ENCODE assay signal across 19 cellular contexts in genomic region chr20:32429343-32429742, GRCh38.
"Had no signal": no experiment of that assay in that cellular context is flagged by ENCODE, and none has a peak within 500 bp of the region (broad histone marks: within the 10 kb centered on the region; RNA-seq: fewer than 3 reads in every experiment).

No MANE protein-coding gene starts in this region.

- H3K9me3 ChIP-seq: colonic mucosa, spleen, upper lobe of right lung had no signal

- H3K4me1 ChIP-seq: colonic mucosa, upper lobe of right lung had no signal

- H3K27ac Mint-ChIP-seq: activated B cell treated with CpG ODN at 0.5 μM for 24 hours; activated naive CD8-positive, alpha-beta T cell treated with anti-CD3 and anti-CD28 coated beads, Interleukin-2, amount 50 U/mL, for 24 hours; activated T-helper 1 cell treated with anti-CD3 and anti-CD28 coated beads, Interleukin-12 subunit alpha, Interleukin-12 subunit beta, Interleukin-2, Interleukin-4 antibody, amounts not matched to agents 30 ng/mL and 10 ng/mL and 1 ng/mL, durations not matched to agents 14 hours and 24 hours and 36 hours; endodermal cell; natural killer cell; T-helper 2 cell treated with Interferon-gamma antibody and Interleukin-4, amounts not matched to agents 5 μg/mL and 100 μg/mL, for 36 hours had no signal

- ATAC-seq: activated naive CD8-positive, alpha-beta T cell treated with anti-CD3 and anti-CD28 coated beads, Interleukin-2, amount 50 U/mL, for 24 hours; left cardiac atrium; natural killer cell; upper lobe of right lung had no signal

- DNase-seq: activated B cell treated with CpG ODN at 0.5 μM for 24 hours; activated CD4-positive, alpha-beta T cell treated with anti-CD3 and anti-CD28 coated beads for 48 hours; activated naive CD8-positive, alpha-beta T cell treated with anti-CD3 and anti-CD28 coated beads, Interleukin-2, amount 50 U/mL, for 24 hours; anterior cingulate cortex; central memory CD4-positive, alpha-beta T cell; colonic mucosa; endodermal cell; foreskin melanocyte; glutamatergic neuron; hippocampal formation; left cardiac atrium; natural killer cell; spleen; stimulated activated CD4-positive, alpha-beta T cell treated with anti-CD3 and anti-CD28 coated beads, Interleukin-4, amount 100 ng/mL, for 4 hours; stimulated activated naive CD4-positive, alpha-beta T cell; upper lobe of right lung had no signal

- H3K9me3 Mint-ChIP-seq: activated B cell treated with CpG ODN at 0.5 μM for 24 hours; activated naive CD8-positive, alpha-beta T cell treated with anti-CD3 and anti-CD28 coated beads, Interleukin-2, amount 50 U/mL, for 24 hours; activated T-helper 1 cell treated with anti-CD3 and anti-CD28 coated beads, Interleukin-12 subunit alpha, Interleukin-12 subunit beta, Interleukin-2, Interleukin-4 antibody, amounts not matched to agents 30 ng/mL and 10 ng/mL and 1 ng/mL, durations not matched to agents 14 hours and 24 hours and 36 hours; brain; endodermal cell; natural killer cell; T-helper 2 cell treated with Interferon-gamma antibody and Interleukin-4, amounts not matched to agents 5 μg/mL and 100 μg/mL, for 36 hours had no signal

- H3K4me3 ChIP-seq: colonic mucosa, spleen, upper lobe of right lung had no signal

- H3K4me3 Mint-ChIP-seq: activated B cell treated with CpG ODN at 0.5 μM for 24 hours; activated naive CD8-positive, alpha-beta T cell treated with anti-CD3 and anti-CD28 coated beads, Interleukin-2, amount 50 U/mL, for 24 hours; activated T-helper 1 cell treated with anti-CD3 and anti-CD28 coated beads, Interleukin-12 subunit alpha, Interleukin-12 subunit beta, Interleukin-2, Interleukin-4 antibody, amounts not matched to agents 30 ng/mL and 10 ng/mL and 1 ng/mL, durations not matched to agents 14 hours and 24 hours and 36 hours; brain; endodermal cell; natural killer cell; T-helper 2 cell treated with Interferon-gamma antibody and Interleukin-4, amounts not matched to agents 5 μg/mL and 100 μg/mL, for 36 hours had no signal

- H3K27me3 Mint-ChIP-seq: activated B cell treated with CpG ODN at 0.5 μM for 24 hours; activated naive CD8-positive, alpha-beta T cell treated with anti-CD3 and anti-CD28 coated beads, Interleukin-2, amount 50 U/mL, for 24 hours; brain had no signal

- H3K27ac ChIP-seq: colonic mucosa, spleen, upper lobe of right lung had no signal

- H3K4me1 Mint-ChIP-seq: activated B cell treated with CpG ODN at 0.5 μM for 24 hours; activated naive CD8-positive, alpha-beta T cell treated with anti-CD3 and anti-CD28 coated beads, Interleukin-2, amount 50 U/mL, for 24 hours; brain; endodermal cell had no signal

- H3K27me3 ChIP-seq: colonic mucosa, spleen, upper lobe of right lung had no signal
